ENCODE assay signal across 18 cellular contexts in the genomic region with DNA sequence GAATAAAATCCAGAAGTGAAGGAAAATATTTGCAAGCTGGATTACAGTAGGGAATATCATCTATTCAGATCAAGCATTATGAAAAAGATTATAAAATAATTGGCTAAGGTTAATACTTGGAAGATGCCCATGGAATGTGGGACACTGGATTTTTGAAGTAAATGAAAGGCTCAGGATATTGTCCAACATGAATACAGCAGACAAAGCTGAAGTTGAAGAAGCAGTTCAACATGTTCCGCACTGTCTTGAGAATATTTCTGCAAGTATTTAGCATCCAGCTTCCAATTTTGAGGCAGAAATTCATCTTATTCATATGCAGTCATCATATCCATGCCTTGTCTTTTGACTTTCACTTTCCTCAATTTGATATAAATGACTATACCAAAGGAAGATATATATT.
"Had no signal": no experiment of that assay in that cellular context is flagged by ENCODE, and none has a peak within 500 bp of the region (broad histone marks: within the 10 kb centered on the region; RNA-seq: fewer than 3 reads in every experiment).

No MANE protein-coding gene starts in this region.

- H3K36me3 ChIP-seq: cardiac muscle cell, esophagus squamous epithelium, suprapubic skin had no signal

- H3K27me3 ChIP-seq: cardiac muscle cell, esophagus squamous epithelium, SJCRH30, suprapubic skin had no signal

- H3K9me3 Mint-ChIP-seq: activated T-helper 1 cell treated with anti-CD3 and anti-CD28 coated beads, Interleukin-12 subunit alpha, Interleukin-12 subunit beta, Interleukin-2, Interleukin-4 antibody, amounts not matched to agents 30 ng/mL and 10 ng/mL and 1 ng/mL, durations not matched to agents 14 hours and 24 hours and 36 hours; effector memory CD8-positive, alpha-beta T cell; natural killer cell; type B pancreatic cell had no signal

- H3K27ac ChIP-seq: cardiac muscle cell, SJCRH30, suprapubic skin had no signal

- H3K4me1 Mint-ChIP-seq: immature natural killer cell, natural killer cell had no signal

- H3K4me3 ChIP-seq: cardiac muscle cell, esophagus squamous epithelium, SJCRH30, suprapubic skin had no signal

- H3K36me3 Mint-ChIP-seq: activated naive CD8-positive, alpha-beta T cell; immature natural killer cell; natural killer cell; type B pancreatic cell had no signal

- H3K27me3 Mint-ChIP-seq: activated naive CD8-positive, alpha-beta T cell; effector memory CD8-positive, alpha-beta T cell; type B pancreatic cell had no signal

- H3K4me1 ChIP-seq: SJCRH30 had no signal

- H3K9me3 ChIP-seq: esophagus squamous epithelium, SJCRH30, suprapubic skin had no signal

- H3K27ac Mint-ChIP-seq: activated naive CD8-positive, alpha-beta T cell; activated T-helper 1 cell treated with anti-CD3 and anti-CD28 coated beads, Interleukin-12 subunit alpha, Interleukin-12 subunit beta, Interleukin-2, Interleukin-4 antibody, amounts not matched to agents 30 ng/mL and 10 ng/mL and 1 ng/mL, durations not matched to agents 14 hours and 24 hours and 36 hours; effector memory CD8-positive, alpha-beta T cell; immature natural killer cell; natural killer cell; type B pancreatic cell had no signal

- DNase-seq: activated CD4-positive, alpha-beta T cell treated with anti-CD3 and anti-CD28 coated beads, Interleukin-2, amount 50 U/mL, for 48 hours; activated T-cell treated with anti-CD3 and anti-CD28 coated beads for 4 hours; amniotic stem cell; effector memory CD8-positive, alpha-beta T cell; esophagus squamous epithelium; head of caudate nucleus; immature natural killer cell; mesendoderm; natural killer cell; posterior cingulate gyrus; SJCRH30; stimulated activated CD4-positive, alpha-beta T cell treated with anti-CD3 and anti-CD28 coated beads, Interleukin-2, amount 100 ng/mL, for 24 hours; stimulated activated naive CD8-positive, alpha-beta T cell treated with anti-CD3 and anti-CD28 coated beads, Interleukin-15, Interleukin-2, amounts not matched to agents 100 U/mL and 50 U/mL, for 24 hours had no signal

- ATAC-seq: effector memory CD8-positive, alpha-beta T cell; natural killer cell; stimulated activated naive CD8-positive, alpha-beta T cell treated with anti-CD3 and anti-CD28 coated beads, Interleukin-15, Interleukin-2, amounts not matched to agents 100 U/mL and 50 U/mL, for 24 hours had no signal

- H3K4me3 Mint-ChIP-seq: activated naive CD8-positive, alpha-beta T cell; activated T-helper 1 cell treated with anti-CD3 and anti-CD28 coated beads, Interleukin-12 subunit alpha, Interleukin-12 subunit beta, Interleukin-2, Interleukin-4 antibody, amounts not matched to agents 30 ng/mL and 10 ng/mL and 1 ng/mL, durations not matched to agents 14 hours and 24 hours and 36 hours; effector memory CD8-positive, alpha-beta T cell; immature natural killer cell; natural killer cell; type B pancreatic cell had no signal
